ENCODE assay signal across 26 cellular contexts in genomic region chr3:126351086-126351770, GRCh38. TPM values are rescaled to one million over a fixed set of nuclear protein-coding genes. Genes with fewer than 3 reads are reported as not detected.
A peak's percentile ranks its signal among the peaks of the same experiment; 100 is the strongest.
DNase-seq lines count a peak whose midpoint lies in the region; TF ChIP-seq lines count a peak whose summit lies in the region.
"Had no signal": no experiment of that assay in that cellular context is flagged by ENCODE, and none has a peak within 500 bp of the region (broad histone marks: within the 10 kb centered on the region; RNA-seq: fewer than 3 reads in every experiment).

No MANE protein-coding gene starts in this region.

- no peak overlapping the region for H2AFZ ChIP-seq in smooth muscle cell (ENCODE audit: low read depth)

- peaks cover 90 to 98% (median 95%) of the 10 kb centered on the region in 4 donors for H3K4me1 ChIP-seq in esophagus muscularis mucosa
- peaks cover 28% of the 10 kb centered on the region for H3K4me1 ChIP-seq in ovary (ENCODE audit: insufficient read depth)
- peaks cover 0 to 95% (median 61%) of the 10 kb centered on the region in 4 donors for H3K4me1 ChIP-seq in tibial artery
- peaks cover 5% of the 10 kb centered on the region for H3K4me1 ChIP-seq in smooth muscle cell (ENCODE audit: low read depth)

- intact Hi-C loops in esophagus muscularis mucosa (cut with DNase I) (loop anchor here (5.0 kb wide), 1 partner anchor 44 kb away; no protein-coding TSS in a partner anchor), ovary (cut with DNase I) (loop anchor here in 1 of 4 donors (5.0 kb wide), 1 partner anchor 39 kb away; no protein-coding TSS in a partner anchor), tibial artery (cut with DNase I; ENCODE audit: low total_unique reads) (no loop called here)

- H3K4me3 ChIP-seq in esophagus muscularis mucosa (no peak overlapping the region), ovary (no peak overlapping the region), tibial artery (no peak overlapping the region), smooth muscle cell (no peak overlapping the region)

- peak; percentile 49 for DNase-seq in activated effector memory CD4-positive, alpha-beta T cell treated with anti-CD3 and anti-CD28 coated beads, Interleukin-2, amount 50 U/mL, for 16 hours
- DNase-seq in activated effector memory CD4-positive, alpha-beta T cell treated with Interleukin-2 at 50 U/mL for 16 hours: no peak
- DNase-seq in esophagus muscularis mucosa (ENCODE audit: extremely low spot score) (no peak), ovary (peak in 4 of 5 donors; percentile 14 to 27 (median 18)), tibial artery (peak; percentile 18 to 63), smooth muscle cell (lab: John Stamatoyannopoulos, UW; ENCODE audit: unreplicated experiment) (no peak), NCI-H226 (no peak), COR-L47 (lab: John Stamatoyannopoulos, UW) (no peak)
- DNase-seq: activated CD4-positive, alpha-beta memory T cell treated with anti-CD3 and anti-CD28 coated beads, Interleukin-2, amount 10 ng/mL, durations not matched to agents 7 days and 5 days; activated naive CD4-positive, alpha-beta T cell treated with anti-CD3 and anti-CD28 coated beads, Interleukin-2, amount 10 ng/mL, durations not matched to agents 7 days and 5 days; activated T-cell treated with anti-CD3 and anti-CD28 coated beads, Interleukin-2, amount 50 U/mL, for 1 hour; BE2C; cortex of kidney; GOT3; hypothalamus; NCI-H1092 treated with DMSO at 0.1 percent for 48 hours; NCI-H2081 treated with DMSO at 0.1 percent for 48 hours; NCI-H526 treated with DMSO at 0.1 percent for 48 hours; SHP77 treated with DMSO at 0.1 percent for 48 hours; stimulated activated naive CD4-positive, alpha-beta T cell; T-helper 1 cell had no signal

- H3K9ac ChIP-seq in smooth muscle cell (ENCODE audit: low read depth): no peak overlapping the region

- H3K9me3 ChIP-seq in esophagus muscularis mucosa (no peaks in the 10 kb centered on the region), ovary (no peaks in the 10 kb centered on the region), tibial artery (no peaks in the 10 kb centered on the region), smooth muscle cell (replicated peaks; ENCODE audit: low read depth) (no peaks in the 10 kb centered on the region)
- H3K9me3 ChIP-seq: BE2C had no signal

- H3K27ac ChIP-seq in esophagus muscularis mucosa (replicated peaks in 1 of 4): peak overlapping the region in 3 of 4 donors; percentile 5 to 36 (median 30)
- H3K27ac ChIP-seq in ovary: no peak overlapping the region
- H3K27ac ChIP-seq in tibial artery: no peak overlapping the region
- H3K27ac ChIP-seq in smooth muscle cell (ENCODE audit: low read depth): no peak overlapping the region

- 84% methylated on average over 2 of the region's 10 CpGs for WGBS in esophagus muscularis mucosa
- WGBS in ovary, 3 donors: 79 to 90% (median 86%) methylated on average over 10 of the region's 10 CpGs
- WGBS in smooth muscle cell (ENCODE audit: low lambda C conversion rate): 95% methylated on average over 10 of the region's 10 CpGs

- H4K20me1 ChIP-seq in smooth muscle cell (ENCODE audit: low read depth): no peaks in the 10 kb centered on the region

- no peak for TF ChIP-seq EP300 in esophagus muscularis mucosa (IDR thresholded peaks at IDR 0.05)
- no peak for TF ChIP-seq EP300 in ovary (IDR thresholded peaks at IDR 0.05)

- TF ChIP-seq CTCF in esophagus muscularis mucosa (IDR thresholded peaks at IDR 0.05): no peak
- no peak for TF ChIP-seq CTCF in ovary (IDR thresholded peaks at IDR 0.05)
- no peak for TF ChIP-seq CTCF in tibial artery (IDR thresholded peaks at IDR 0.05)
- no peak for TF ChIP-seq CTCF in smooth muscle cell (IDR thresholded peaks at IDR 0.05; ENCODE audit: borderline replicate concordance, insufficient read depth, poor library complexity, severe bottlenecking)

- H3K36me3 ChIP-seq in esophagus muscularis mucosa: peaks cover 50 to 83% (median 64%) of the 10 kb centered on the region in 4 donors
- no peaks in the 10 kb centered on the region for H3K36me3 ChIP-seq in ovary
- H3K36me3 ChIP-seq in tibial artery: peaks cover 71 to 82% (median 79%) of the 10 kb centered on the region in 3 donors
- no peaks in the 10 kb centered on the region for H3K36me3 ChIP-seq in smooth muscle cell (ENCODE audit: low read depth)
- H3K36me3 ChIP-seq: BE2C had no signal

- no peak for TF ChIP-seq POLR2A in esophagus muscularis mucosa (IDR thresholded peaks at IDR 0.05; ENCODE audit: low read depth)
- TF ChIP-seq POLR2A in ovary (IDR thresholded peaks at IDR 0.05): no peak

- H3K79me2 ChIP-seq in smooth muscle cell (ENCODE audit: low read depth): no peaks in the 10 kb centered on the region

- no peaks in the 10 kb centered on the region for H3F3A ChIP-seq in smooth muscle cell (ENCODE audit: low read depth)

- no peak overlapping the region for H3K4me2 ChIP-seq in smooth muscle cell

- no peaks in the 10 kb centered on the region for H3K27me3 ChIP-seq in esophagus muscularis mucosa
- H3K27me3 ChIP-seq in ovary: no peaks in the 10 kb centered on the region
- no peaks in the 10 kb centered on the region for H3K27me3 ChIP-seq in tibial artery
- H3K27me3 ChIP-seq in smooth muscle cell (ENCODE audit: low read depth): no peaks in the 10 kb centered on the region
- H3K27me3 ChIP-seq: BE2C had no signal

RNA-seq across cellular contexts. Expression of gene KLF15, which starts 6.0 kb away (rescaled TPM):
- total RNA-seq in esophagus muscularis mucosa: 100 to 1,000 TPM in 2 of 4 donors, 10 to 100 TPM in 2; 84.3 to 208 (median 93.6) TPM
- total RNA-seq in ovary: 10 to 100 TPM; 23.2 to 83.3 (median 40.0) TPM
- 10 to 100 TPM; 13.4 to 61.4 TPM for polyA plus RNA-seq in ovary
- not detected in 2 replicates for total RNA-seq in smooth muscle cell
- polyA plus RNA-seq in smooth muscle cell: 0.13 TPM in 1 of 2 replicates, not detected in the other
- total RNA-seq: activated CD4-positive, alpha-beta memory T cell treated with anti-CD3 and anti-CD28 coated beads, Interleukin-2, amount 10 ng/mL, durations not matched to agents 7 days and 5 days had no signal

RNA-seq across cellular contexts. Expression of gene CFAP100, which starts 43.5 kb away (rescaled TPM):
- total RNA-seq in esophagus muscularis mucosa (not detected), ovary (10 to 100 TPM in 1 of 7 donors, 1 to 10 TPM in 4, not detected in 2; 1.5 to 21.3 (median 1.7) TPM), smooth muscle cell (not detected in 2 replicates)
- polyA plus RNA-seq in ovary (under 1 TPM in 1 of 2 donors, not detected in 1; 0.06 TPM), smooth muscle cell (not detected in 2 replicates)
- total RNA-seq: A172; activated CD4-positive, alpha-beta memory T cell treated with anti-CD3 and anti-CD28 coated beads, Interleukin-2, amount 10 ng/mL, durations not matched to agents 7 days and 5 days; fibroblast of villous mesenchyme; urinary bladder had no signal
- polyA plus RNA-seq: keratinocyte, neural cell, urinary bladder had no signal

Comparison
In these comparisons a context has a peak if more than half of its experiments do, and no peak if none do; other contexts are left out.
1. DNase-seq: peak in activated effector memory CD4-positive, alpha-beta T cell treated with anti-CD3 and anti-CD28 coated beads, Interleukin-2, amount 50 U/mL, for 16 hours (single experiment), ovary (4 of 5) and tibial artery (2 of 2); none in activated effector memory CD4-positive, alpha-beta T cell treated with Interleukin-2 at 50 U/mL for 16 hours (single experiment), esophagus muscularis mucosa (single experiment), smooth muscle cell (single experiment), NCI-H226 (single experiment) and COR-L47 (single experiment).
2. H3K27ac ChIP-seq: peak in esophagus muscularis mucosa (3 of 4); none in ovary (0 of 2), tibial artery (0 of 2) and smooth muscle cell (single experiment).
3. RNA of gene KLF15, which starts 6.0 kb away (total RNA-seq): 84.3 to 208 TPM in esophagus muscularis mucosa and 23.2 to 83.3 TPM in ovary; not detected in smooth muscle cell; every median in the first group is over 10 times any median in the second.